In genomic region chr6:104714796-104715195, GRCh38 we compare ENCODE assay signal across 7 cellular contexts.
"Had no signal": no experiment of that assay in that cellular context is flagged by ENCODE, and none has a peak within 500 bp of the region (broad histone marks: within the 10 kb centered on the region; RNA-seq: fewer than 3 reads in every experiment).

No MANE protein-coding gene starts in this region.

- H3K4me3 ChIP-seq: GM12878 had no signal

- DNase-seq: GDM1, GF-D8 had no signal

- FAIRE-seq: GM12878, GM12891, GM12892, GM18507, GM19239 had no signal

- ATAC-seq: GM12878 had no signal
